In genomic region chr14:58298880-58299664, GRCh38 we compare ENCODE assay signal across 8 cellular contexts. TPM values are rescaled to one million over a fixed set of nuclear protein-coding genes. Genes with fewer than 3 reads are reported as not detected.
DNase-seq lines count a peak whose midpoint lies in the region; ATAC-seq and TF ChIP-seq lines count a peak whose summit lies in the region.

No MANE protein-coding gene starts in this region.

- H3K4me2 ChIP-seq in H9 (ENCODE audit: insufficient read depth, insufficient read length, low read length), result peak overlapping the region; percentile 85

- H4K20me1 ChIP-seq in H9 (ENCODE audit: control insufficient read depth, insufficient read depth, insufficient read length), result no peaks in the 10 kb centered on the region

- H3K9me3 ChIP-seq in H9 (ENCODE audit: control insufficient read depth, low read depth, low read length) (no peaks in the 10 kb centered on the region), SJCRH30 (replicated peaks) (no peaks in the 10 kb centered on the region), adipocyte (ENCODE audit: control insufficient read depth, low read length) (no peaks in the 10 kb centered on the region)

- H4K5ac ChIP-seq in H9 (ENCODE audit: insufficient read length, low read depth, low read length), result no peak overlapping the region

- peaks cover 22 to 29% (median 28%) of the 10 kb centered on the region in 3 experiments for H3K36me3 Mint-ChIP-seq in H9 (ENCODE audit: insufficient read depth in 1 of 3, low read depth in 3 of 3)

- H3K79me1 ChIP-seq in H9 (ENCODE audit: insufficient read depth, low read depth, low read length, poor library complexity, severe bottlenecking), result peaks cover 2% of the 10 kb centered on the region

- H3K9ac ChIP-seq in H9 (ENCODE audit: extremely low read depth, insufficient read length, low read length), result peak overlapping the region; percentile 74
- H3K9ac ChIP-seq in adipocyte (ENCODE audit: low read length), result peak overlapping the region; percentile 94

- no peaks in the 10 kb centered on the region for H3K27me3 Mint-ChIP-seq in H9 (ENCODE audit: low read depth)

- no peak overlapping the region for H4K8ac ChIP-seq in H9 (replicated peaks; ENCODE audit: insufficient read length, low read depth, low read length)

- intact Hi-C loops in left ventricle myocardium superior (cut with micrococcal nuclease) (loop anchor here (10.0 kb wide), 1 partner anchor 54 kb away; the partner anchor contains the start of gene PSMA3), posterior vena cava (cut with DNase I) (loop anchor here in 1 of 2 donors (10.0 kb wide), 1 partner anchor 54 kb away; the partner anchor contains the start of gene PSMA3)

- H3K27ac Mint-ChIP-seq in H9, result peak overlapping the region in 2 of 3 experiments; percentile 70; a peak in 1 of 7 replicates

- H3K56ac ChIP-seq in H9 (ENCODE audit: insufficient read length, low read depth, low read length), result no peak overlapping the region

- H3K4me1 ChIP-seq in H9 (ENCODE audit: insufficient read depth, low read length), result no peaks in the 10 kb centered on the region
- H3K4me1 ChIP-seq in SJCRH30, result peaks cover 8% of the 10 kb centered on the region; the same call in 1 of the 2 replicates
- peaks cover 17% of the 10 kb centered on the region for H3K4me1 ChIP-seq in adipocyte (ENCODE audit: control insufficient read depth, insufficient read depth, low read length)

- no peak overlapping the region for H3T11ph ChIP-seq in H9 (ENCODE audit: low read length)

- peak; percentile 51 for ATAC-seq in left ventricle myocardium superior
- ATAC-seq in HG02973 (IDR thresholded peaks at IDR 0.05; ENCODE audit: unreplicated experiment), result no peak

- peak; percentile 75 for DNase-seq in D341Med (ENCODE audit: low spot score)
- DNase-seq in H9, result peak; percentile 41
- DNase-seq in SJCRH30, result peak; percentile 24 to 40
- DNase-seq in adipocyte (ENCODE audit: low read depth), result peak; percentile 56
- DNase-seq in left ventricle myocardium superior, result peak; percentile 60
- peak; percentile 83 for DNase-seq in posterior vena cava (ENCODE audit: low spot score)
- DNase-seq in cerebellar cortex (ENCODE audit: low spot score), result no peak

- no peak overlapping the region for H2BK20ac ChIP-seq in H9 (ENCODE audit: low read depth, low read length, poor library complexity, severe bottlenecking)

- H3K14ac ChIP-seq in H9 (ENCODE audit: insufficient read depth, low read length), result peak overlapping the region; percentile 39; the same call in 1 of the 2 replicates

- no peak overlapping the region for H2BK120ac ChIP-seq in H9 (ENCODE audit: low read depth, low read length, poor library complexity, severe bottlenecking)

- no peak overlapping the region for H2AFZ ChIP-seq in H9 (ENCODE audit: low read length)

- peaks cover 26% of the 10 kb centered on the region; the same call in 1 of the 2 replicates for H3K79me2 ChIP-seq in H9 (ENCODE audit: insufficient read depth, low read length)

- no peak overlapping the region for H2BK5ac ChIP-seq in H9 (ENCODE audit: insufficient read length, low read length)

- peak overlapping the region in 1 of 2 experiments; percentile 98; a peak in 3 of 5 replicates for H3K4me3 Mint-ChIP-seq in H9

- H3K36me3 ChIP-seq in SJCRH30, result peaks cover 13% of the 10 kb centered on the region
- peaks cover 36% of the 10 kb centered on the region for H3K36me3 ChIP-seq in adipocyte (ENCODE audit: control insufficient read depth, insufficient read depth, low read length, severe bottlenecking)

- H2AK5ac ChIP-seq in H9 (ENCODE audit: insufficient read length, low read length), result no peak overlapping the region

- H3K4me3 ChIP-seq in SJCRH30 (peak overlapping the region; percentile 89), adipocyte (ENCODE audit: low read length) (peak overlapping the region; percentile 94)

- TF ChIP-seq CTCF in H9 (conservative IDR thresholded peaks at IDR 0.05), result no peak

- H4K91ac ChIP-seq in H9 (ENCODE audit: insufficient read length, low read depth, low read length), result no peak overlapping the region

- no peak overlapping the region for H3K23ac ChIP-seq in H9 (ENCODE audit: insufficient read length, low read depth, low read length)

- H3K27me3 ChIP-seq in H9 (ENCODE audit: insufficient read depth, low read length), result no peaks in the 10 kb centered on the region
- no peaks in the 10 kb centered on the region for H3K27me3 ChIP-seq in SJCRH30
- H3K27me3 ChIP-seq in adipocyte (replicated peaks; ENCODE audit: control insufficient read depth, insufficient read depth, low read length), result no peaks in the 10 kb centered on the region

- H3K18ac ChIP-seq in H9 (ENCODE audit: insufficient read length, low read depth, low read length), result no peak overlapping the region

- no CpG with 5 or more reads among the region's 84 CpGs for WGBS in H9 (ENCODE audit: extremely low coverage, insufficient read length, low lambda C conversion rate)

- H2BK12ac ChIP-seq in H9 (ENCODE audit: insufficient read length, low read depth, low read length), result no peak overlapping the region

- no peaks in the 10 kb centered on the region; a peak in 1 of 5 replicates for H3K9me3 Mint-ChIP-seq in H9

- peaks cover 4% of the 10 kb centered on the region for H3K23me2 ChIP-seq in H9 (ENCODE audit: insufficient read length, low read depth, low read length, poor library complexity, severe bottlenecking)

- H2BK15ac ChIP-seq in H9 (ENCODE audit: low read depth, low read length), result no peak overlapping the region

- H3K27ac ChIP-seq in H9 (ENCODE audit: insufficient read length, low read depth, low read length) (no peak overlapping the region), SJCRH30 (peak overlapping the region; percentile 30)

- H3K4me1 Mint-ChIP-seq in H9, result peaks cover 11 to 15% of the 10 kb centered on the region in 2 experiments

- no peak overlapping the region for H3K4ac ChIP-seq in H9 (ENCODE audit: low read depth, low read length)

RNA-seq across cellular contexts. Expression of gene ARID4A, which starts 0.7 kb away (rescaled TPM):
- total RNA-seq in H9 (2021), result 12.9 and 13.2 TPM in 2 replicates
- total RNA-seq in SJCRH30 (2014; rRNA removed; shearing (Covaris generic)), result 11.0 and 12.7 TPM in 2 replicates
- 16.4 TPM for total RNA-seq in left ventricle myocardium superior
- total RNA-seq in posterior vena cava, result 10 to 100 TPM; 26.3 to 27.1 TPM

RNA-seq across cellular contexts. Expression of gene PSMA3, which starts 54.4 kb away (rescaled TPM):
- total RNA-seq in H9 (2021), result 340 and 342 TPM in 2 replicates
- 183 and 193 TPM in 2 replicates for total RNA-seq in SJCRH30 (2014; rRNA removed; shearing (Covaris generic))
- 163 TPM for total RNA-seq in left ventricle myocardium superior
- total RNA-seq in posterior vena cava, result 100 to 1,000 TPM; 147 to 170 TPM
